ENCODE assay signal across 15 cellular contexts in genomic region chr9:134355561-134356278, GRCh38. TPM values are rescaled to one million over a fixed set of nuclear protein-coding genes. Genes with fewer than 3 reads are reported as not detected.
DNase-seq lines count a peak whose midpoint lies in the region; ATAC-seq and TF ChIP-seq lines count a peak whose summit lies in the region.
"Had no signal": no experiment of that assay in that cellular context is flagged by ENCODE, and none has a peak within 500 bp of the region (broad histone marks: within the 10 kb centered on the region; RNA-seq: fewer than 3 reads in every experiment).

No MANE protein-coding gene starts in this region.

- no peaks in the 10 kb centered on the region for H3K36me3 ChIP-seq in H7 (replicated peaks; ENCODE audit: control insufficient read depth, insufficient read depth, low read length)
- H3K36me3 ChIP-seq: SJSA1 had no signal

- peak overlapping the region in 20 of 21 experiments; percentile 65 to 91 (median 83) for H3K27ac ChIP-seq in skin epidermis
- H3K27ac ChIP-seq: SJSA1 had no signal

- H3K9me3 Mint-ChIP-seq in MCF 10A (ENCODE audit: unreplicated experiment) = no peaks in the 10 kb centered on the region
- H3K9me3 Mint-ChIP-seq: activated naive CD4-positive, alpha-beta T cell treated with anti-CD3 and anti-CD28 coated beads, Interleukin-2, amount 10 ng/mL, durations not matched to agents 7 days and 5 days; natural killer cell; T-helper 2 cell treated with Interferon-gamma antibody and Interleukin-4, amounts not matched to agents 5 μg/mL and 100 μg/mL, for 36 hours had no signal

- TF ChIP-seq CTCF in MCF 10A (IDR thresholded peaks at IDR 0.05; ENCODE audit: unreplicated experiment) = no peak

- H3K4me1 Mint-ChIP-seq in MCF 10A (ENCODE audit: insufficient read depth, unreplicated experiment) = peaks cover 42% of the 10 kb centered on the region
- H3K4me1 Mint-ChIP-seq: activated naive CD4-positive, alpha-beta T cell treated with anti-CD3 and anti-CD28 coated beads, Interleukin-2, amount 10 ng/mL, durations not matched to agents 7 days and 5 days had no signal

- CTCF ChIA-PET in MCF 10A (lab: Yijun Ruan, JAX) = interaction anchor here (0.5 to 2.4 kb wide), 8 partner anchors 9 to 221 kb away, joined by 3 to 20 read pairs (median 6); no protein-coding TSS in a partner anchor

- DNase-seq in H7 (peak; percentile 88), MCF 10A (ENCODE audit: unreplicated experiment) (peak; percentile 87), left colon (peak; percentile 74 to 82), anterior cingulate cortex (lab: John Stamatoyannopoulos, UW) (no peak)
- no peak for DNase-seq in stimulated activated CD4-positive, alpha-beta T cell treated with anti-CD3 and anti-CD28 coated beads, Interleukin-4, amount 100 ng/mL, for 24 hours
- DNase-seq: activated CD4-positive, alpha-beta T cell treated with anti-CD3 and anti-CD28 coated beads for 48 hours; activated naive CD4-positive, alpha-beta T cell treated with anti-CD3 and anti-CD28 coated beads, Interleukin-2, amount 10 ng/mL, durations not matched to agents 7 days and 5 days; natural killer cell; NCI-H1417; stimulated activated naive CD8-positive, alpha-beta T cell treated with anti-CD3 and anti-CD28 coated beads, Interleukin-15, Interleukin-2, amounts not matched to agents 100 U/mL and 50 U/mL, for 24 hours had no signal

- BruUV-seq in MCF 10A (replicated peaks; lab: Mats Ljungman, UMichigan) = no TSS peak

- no peaks in the 10 kb centered on the region for H3K27me3 ChIP-seq in H7 (ENCODE audit: control insufficient read depth, insufficient read depth, low read length)
- H3K27me3 ChIP-seq: SJSA1 had no signal

- peak overlapping the region; percentile 48 for H3K4me3 Mint-ChIP-seq in MCF 10A (ENCODE audit: unreplicated experiment)
- H3K4me3 Mint-ChIP-seq: activated naive CD4-positive, alpha-beta T cell treated with anti-CD3 and anti-CD28 coated beads, Interleukin-2, amount 10 ng/mL, durations not matched to agents 7 days and 5 days; natural killer cell; T-helper 2 cell treated with Interferon-gamma antibody and Interleukin-4, amounts not matched to agents 5 μg/mL and 100 μg/mL, for 36 hours had no signal

- no peaks in the 10 kb centered on the region for H3K36me3 Mint-ChIP-seq in MCF 10A (ENCODE audit: insufficient read depth, unreplicated experiment)
- H3K36me3 Mint-ChIP-seq: activated naive CD4-positive, alpha-beta T cell treated with anti-CD3 and anti-CD28 coated beads, Interleukin-2, amount 10 ng/mL, durations not matched to agents 7 days and 5 days; natural killer cell had no signal

- H3K4me3 ChIP-seq in H7 (ENCODE audit: insufficient read depth, low read depth, low read length) = no peak overlapping the region
- H3K4me3 ChIP-seq in skin epidermis = peak overlapping the region in 1 of 7 experiments; percentile 25
- H3K4me3 ChIP-seq: SJSA1 had no signal

- H3K27me3 Mint-ChIP-seq in MCF 10A (ENCODE audit: insufficient read depth, unreplicated experiment) = no peaks in the 10 kb centered on the region

- POLR2A ChIA-PET in MCF 10A (lab: Yijun Ruan, JAX) = interaction anchor here (0.5 to 5.8 kb wide), 23 partner anchors 9 to 1293 kb away, joined by 3 to 56 read pairs (median 5); partner anchors contain the start of gene RNU6ATAC

- H3K27ac Mint-ChIP-seq in MCF 10A (ENCODE audit: low read depth, unreplicated experiment) = peak overlapping the region; percentile 95
- H3K27ac Mint-ChIP-seq: activated naive CD4-positive, alpha-beta T cell treated with anti-CD3 and anti-CD28 coated beads, Interleukin-2, amount 10 ng/mL, durations not matched to agents 7 days and 5 days; natural killer cell; T-helper 2 cell treated with Interferon-gamma antibody and Interleukin-4, amounts not matched to agents 5 μg/mL and 100 μg/mL, for 36 hours had no signal

- intact Hi-C loops in MCF 10A (cut with micrococcal nuclease) (loop anchor here (2.0 to 5.0 kb wide), 2 partner anchors 29 to 87 kb away; partner anchors contain the start of gene RXRA), left colon (cut with DNase I, micrococcal nuclease) (no loop called here)

- ATAC-seq in left colon = peak; percentile 83
- ATAC-seq in HG02981 (IDR thresholded peaks at IDR 0.05; ENCODE audit: unreplicated experiment) = no peak
- no peak for ATAC-seq in GM18511 (IDR thresholded peaks at IDR 0.05; ENCODE audit: unreplicated experiment)
- ATAC-seq: natural killer cell; stimulated activated naive CD8-positive, alpha-beta T cell treated with anti-CD3 and anti-CD28 coated beads, Interleukin-15, Interleukin-2, amounts not matched to agents 100 U/mL and 50 U/mL, for 24 hours had no signal

RNA-seq across cellular contexts. Expression of gene RXRA, which starts 29.5 kb away (rescaled TPM):
- 17.7 and 23.2 TPM in 2 replicates for total RNA-seq in H7 (2014; rRNA removed; shearing (Covaris generic))
- total RNA-seq in MCF 10A (2022) = 57.7 and 65.5 TPM in 2 replicates
- 10 to 100 TPM; 68.3 to 88.9 TPM for total RNA-seq in left colon

Comparison
In these comparisons a context has a peak if more than half of its experiments do, and no peak if none do; other contexts are left out.
1. DNase-seq: peak in H7 (single experiment), MCF 10A (single experiment) and left colon (2 of 2); none in anterior cingulate cortex (0 of 58) and stimulated activated CD4-positive, alpha-beta T cell treated with anti-CD3 and anti-CD28 coated beads, Interleukin-4, amount 100 ng/mL, for 24 hours (single experiment).